9 cellular contexts compared by ENCODE assay signal in genomic region chr3:186619787-186620212, GRCh38. TPM values are rescaled to one million over a fixed set of nuclear protein-coding genes. Genes with fewer than 3 reads are reported as not detected.
"Had no signal": no experiment of that assay in that cellular context is flagged by ENCODE, and none has a peak within 500 bp of the region (broad histone marks: within the 10 kb centered on the region; RNA-seq: fewer than 3 reads in every experiment).

No MANE protein-coding gene starts in this region.

- H3K4me2 ChIP-seq: KMS-11 had no signal

- ATAC-seq: K562 had no signal

- FAIRE-seq: HTR-8/SVneo, K562 had no signal

- H3K27ac ChIP-seq: HL-60, KMS-11 had no signal

- DNase-seq: IMR-90, KBM-7, KG1 had no signal

- H3K9ac ChIP-seq: KMS-11 had no signal

- H3K4me3 ChIP-seq: K562 had no signal

RNA-seq across cellular contexts. Expression of gene AHSG, which starts 6.9 kb away (rescaled TPM):
- total RNA-seq: HT-29, IMR-90 had no signal
- polyA plus RNA-seq: IgD-negative memory B cell, IMR-90, K562 had no signal

RNA-seq across cellular contexts. Expression of gene FETUB, which starts 20.4 kb away (rescaled TPM):
- total RNA-seq: HT-29, IMR-90, K562 had no signal
- polyA plus RNA-seq: IgD-negative memory B cell, IMR-90, K562 had no signal

RNA-seq across cellular contexts. Expression of gene HRG, which starts 46.0 kb away (rescaled TPM):
- total RNA-seq: HT-29, IMR-90, K562 had no signal
- polyA plus RNA-seq: IgD-negative memory B cell, IMR-90, K562 had no signal
